In the genomic region with DNA sequence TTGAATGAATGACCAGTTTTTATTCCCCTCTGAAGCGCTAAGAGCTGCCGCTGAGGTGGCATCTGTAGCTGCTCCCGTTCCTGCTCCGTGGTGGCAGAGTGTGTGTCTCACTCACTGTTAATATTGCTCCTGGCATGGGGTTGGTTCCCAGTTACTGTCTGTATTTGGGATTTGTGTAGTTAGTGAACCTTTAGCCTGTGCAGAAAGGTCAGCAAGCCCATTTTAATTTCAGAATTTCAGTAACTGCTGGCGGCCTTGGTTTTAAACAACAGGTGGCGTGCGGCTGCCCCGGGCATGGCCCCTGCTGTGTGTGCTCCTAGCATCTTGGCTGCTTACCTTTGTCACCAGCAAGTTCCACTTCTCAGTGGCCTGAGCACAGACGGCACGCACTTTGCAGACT, we compare ENCODE assay signal across 25 cellular contexts. TPM values are rescaled to one million over a fixed set of nuclear protein-coding genes. Genes with fewer than 3 reads are reported as not detected.
A peak's percentile ranks its signal among the peaks of the same experiment; 100 is the strongest.
DNase-seq lines count a peak whose midpoint lies in the region; ATAC-seq, FAIRE-seq and TF ChIP-seq lines count a peak whose summit lies in the region.
"Had no signal": no experiment of that assay in that cellular context is flagged by ENCODE, and none has a peak within 500 bp of the region (broad histone marks: within the 10 kb centered on the region; RNA-seq: fewer than 3 reads in every experiment).

No MANE protein-coding gene starts in this region.

- H3K4me2 ChIP-seq in HepG2 (ENCODE audit: low read depth, low read length), result no peak overlapping the region
- H3K4me2 ChIP-seq: BLaER1 had no signal

- H3K4me1 Mint-ChIP-seq in central memory CD8-positive, alpha-beta T cell, result peaks cover 47% of the 10 kb centered on the region

- no peak for TF ChIP-seq POLR2A in HepG2 (IDR thresholded peaks at IDR 0.05; ENCODE audit: insufficient read depth in 1 of 2, low read depth in 2 of 2, low read length in 2 of 2)

- TF ChIP-seq RAD21 in liver (IDR thresholded peaks at IDR 0.05), result peak; percentile 32 to 41
- no peak for TF ChIP-seq RAD21 in HepG2 (CRISPR knock-in tag; IDR thresholded peaks at IDR 0.05)

- H3K36me3 ChIP-seq in liver (ENCODE audit: control insufficient read depth in 4 of 4, insufficient read depth in 3 of 4, low read depth in 1 of 4, low read length in 3 of 4), result peaks cover 16 to 52% (median 45%) of the 10 kb centered on the region in 4 donors
- peaks cover 57 to 87% of the 10 kb centered on the region in 2 experiments for H3K36me3 ChIP-seq in HepG2 (replicated peaks in 1 of 2; ENCODE audit: control insufficient read depth in 1 of 2, insufficient read depth in 2 of 2, low read length in 2 of 2)
- peaks cover 14 to 85% of the 10 kb centered on the region in 2 donors for H3K36me3 ChIP-seq in psoas muscle (ENCODE audit: insufficient read depth in 1 of 2, low read depth in 1 of 2)

- H3K27ac ChIP-seq in liver (ENCODE audit: low read depth in 1 of 2, low read length in 2 of 2) (peak overlapping the region; percentile 32 to 64), HepG2 (ENCODE audit: extremely low read length, insufficient read depth, low read length) (no peak overlapping the region), psoas muscle (peak overlapping the region; percentile 38)
- H3K27ac ChIP-seq: BLaER1, HL-60, RWPE1 had no signal

- H3K4me3 Mint-ChIP-seq in central memory CD8-positive, alpha-beta T cell, result no peak overlapping the region
- H3K4me3 Mint-ChIP-seq: CD4-positive, alpha-beta T cell; HFFc6 had no signal

- no peaks in the 10 kb centered on the region for H3K9me3 Mint-ChIP-seq in central memory CD8-positive, alpha-beta T cell
- H3K9me3 Mint-ChIP-seq: CD4-positive, alpha-beta T cell; HFFc6 had no signal

- no peaks in the 10 kb centered on the region for H3K9me3 ChIP-seq in liver (ENCODE audit: control insufficient read depth in 4 of 4, low read length in 3 of 4)
- H3K9me3 ChIP-seq in HepG2 (ENCODE audit: low read length), result no peaks in the 10 kb centered on the region
- H3K9me3 ChIP-seq in psoas muscle, result no peaks in the 10 kb centered on the region
- H3K9me3 ChIP-seq: BLaER1, HAP-1 had no signal

- TF ChIP-seq EP300 in HepG2 (IDR thresholded peaks at IDR 0.05; ENCODE audit: low read depth in 2 of 2, low read length in 2 of 2) (no peak), HepG2 (CRISPR knock-in tag; IDR thresholded peaks at IDR 0.05; ENCODE audit: borderline replicate concordance) (no peak)

- intact Hi-C loops in HepG2 (cut with micrococcal nuclease; ENCODE audit: unreplicated experiment) (no loop called here), psoas muscle (cut with DNase I) (no loop called here)

- WGBS in liver, result 44% methylated on average over 10 of the region's 10 CpGs
- 96% methylated on average over 10 of the region's 10 CpGs for WGBS in HepG2 (ENCODE audit: low lambda C conversion rate)
- 55 to 88% (median 75%) methylated on average over 10 of the region's 10 CpGs for WGBS in psoas muscle, 3 donors

- H3K4me3 ChIP-seq in liver (ENCODE audit: low read depth in 1 of 3, low read length in 3 of 3) (no peak overlapping the region), HepG2 (replicated peaks in 1 of 3; ENCODE audit: insufficient read depth in 1 of 3, low read depth in 2 of 3, low read length in 3 of 3) (no peak overlapping the region), psoas muscle (no peak overlapping the region)
- H3K4me3 ChIP-seq: BLaER1, HAP-1 had no signal

- H3K27me3 Mint-ChIP-seq in central memory CD8-positive, alpha-beta T cell, result no peaks in the 10 kb centered on the region
- H3K27me3 Mint-ChIP-seq: CD4-positive, alpha-beta T cell had no signal

- no peak for FAIRE-seq in HepG2 (lab: Jason Lieb, UNC)
- FAIRE-seq: A204.1, D721Med had no signal

- no peak overlapping the region for H2AFZ ChIP-seq in HepG2 (ENCODE audit: low read length)

- H3K4me1 ChIP-seq in liver (ENCODE audit: control insufficient read depth in 4 of 4, insufficient read depth in 4 of 4, low read length in 3 of 4) (peaks cover 0 to 18% (median 8%) of the 10 kb centered on the region in 4 donors), HepG2 (ENCODE audit: insufficient read depth, low read length) (peaks cover 8% of the 10 kb centered on the region), psoas muscle (peaks cover 18% of the 10 kb centered on the region)
- H3K4me1 ChIP-seq: HAP-1 had no signal

- peak overlapping the region; percentile 15 to 52 for H3K9ac ChIP-seq in liver (ENCODE audit: low read depth in 1 of 2, low read length in 2 of 2)
- H3K9ac ChIP-seq in HepG2 (ENCODE audit: insufficient read depth, low read depth, low read length), result no peak overlapping the region
- H3K9ac ChIP-seq: BLaER1 had no signal

- H3K79me2 ChIP-seq in HepG2 (ENCODE audit: insufficient read depth, low read length), result no peaks in the 10 kb centered on the region

- H3K27me3 ChIP-seq in liver (ENCODE audit: control insufficient read depth in 4 of 4, insufficient read depth in 4 of 4, low read length in 3 of 4) (no peaks in the 10 kb centered on the region), HepG2 (ENCODE audit: control insufficient read depth in 1 of 2, insufficient read depth in 2 of 2, low read length in 2 of 2) (no peaks in the 10 kb centered on the region), psoas muscle (ENCODE audit: insufficient read depth in 3 of 3, low read length in 2 of 3) (no peaks in the 10 kb centered on the region)
- H3K27me3 ChIP-seq: BLaER1 had no signal

- in situ Hi-C loops in HepG2 (cut with HindIII; ENCODE audit: extremely low pct_ligation_motif_present, low pct_unique_long_range_greater_than_20kb), result no loop called here

- H3K36me3 Mint-ChIP-seq in central memory CD8-positive, alpha-beta T cell (ENCODE audit: insufficient read depth), result peaks cover 65% of the 10 kb centered on the region

- ATAC-seq in HepG2 (no peak), psoas muscle (no peak)
- no peak for ATAC-seq in central memory CD8-positive, alpha-beta T cell (replicated peaks; ENCODE audit: extremely low read depth, poor library complexity, severe bottlenecking)
- ATAC-seq: Panc1 had no signal

- no TSS peak for BruUV-seq in HepG2 (replicated peaks; lab: Mats Ljungman, UMichigan)

- DNase-seq in HepG2 (ENCODE audit: low spot score) (no peak), psoas muscle (no peak), glomerular visceral epithelial cell (ENCODE audit: extremely low spot score) (no peak), NCI-H2227 (lab: John Stamatoyannopoulos, UW; ENCODE audit: unreplicated experiment) (no peak)
- no peak for DNase-seq in central memory CD8-positive, alpha-beta T cell (ENCODE audit: low spot score in 2 of 2)
- DNase-seq in stimulated activated naive CD4-positive, alpha-beta T cell (lab: John Stamatoyannopoulos, UW), result no peak
- DNase-seq: CD4-positive, alpha-beta T cell; GOT3; HFFc6; Kasumi-1; MV-4-11; NCI-H1105; NCI-H2029; NCI-H2227 treated with DMSO at 0.1 percent for 48 hours; NCI-H526 treated with DMSO at 0.1 percent for 48 hours; SHP77 had no signal

- POLR2A ChIA-PET in HepG2 (lab: Yijun Ruan, JAX), result no interaction called here

- CTCF ChIA-PET in HepG2 (lab: Yijun Ruan, JAX; ENCODE audit: low intra/inter-chr PET ratio, low total read pairs), result no interaction called here

- no peaks in the 10 kb centered on the region; the same call in 1 of the 2 replicates for H4K20me1 ChIP-seq in HepG2 (ENCODE audit: insufficient read depth, low read length)

- TF ChIP-seq CTCF in liver (IDR thresholded peaks at IDR 0.05; ENCODE audit: low read depth, low read length, missing input control) (no peak), HepG2 (CRISPR knock-in tag; IDR thresholded peaks at IDR 0.05) (no peak), psoas muscle (IDR thresholded peaks at IDR 0.05) (no peak)

- peak overlapping the region; percentile 38 for H3K27ac Mint-ChIP-seq in central memory CD8-positive, alpha-beta T cell (ENCODE audit: low read depth)
- H3K27ac Mint-ChIP-seq: CD4-positive, alpha-beta T cell; HFFc6 had no signal

TF ChIP-seq in liver, 16 proteins besides CTCF, POLR2A, EP300 and RAD21 (continues in another document):
- TF ChIP-seq HNF4G (IDR thresholded peaks at IDR 0.05) (peak; percentile 7), RXRA (IDR thresholded peaks at IDR 0.05) (peak; percentile 50 to 66)
- TF ChIP-seq, protein P1, sequence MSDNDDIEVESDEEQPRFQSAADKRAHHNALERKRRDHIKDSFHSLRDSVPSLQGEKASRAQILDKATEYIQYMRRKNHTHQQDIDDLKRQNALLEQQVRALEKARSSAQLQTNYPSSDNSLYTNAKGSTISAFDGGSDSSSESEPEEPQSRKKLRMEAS (IDR thresholded peaks at IDR 0.05), result no peak

TF ChIP-seq in HepG2, 621 proteins besides CTCF, POLR2A, EP300 and RAD21 (continues in another document):
- no peak for TF ChIP-seq HNRNPH1 (optimal IDR thresholded peaks at IDR 0.05; ENCODE audit: low read depth, low read length)
- TF ChIP-seq PRMT3 (CRISPR knock-in tag; IDR thresholded peaks at IDR 0.05; ENCODE audit: borderline replicate concordance, low read depth), result no peak
- no peak for TF ChIP-seq ZNF530 (CRISPR knock-in tag; IDR thresholded peaks at IDR 0.05; ENCODE audit: low read depth)
- TF ChIP-seq FLYWCH1 (CRISPR knock-in tag; IDR thresholded peaks at IDR 0.05), result no peak

RNA-seq across cellular contexts. Expression of gene SLC22A1, which starts 54.1 kb away (rescaled TPM):
- total RNA-seq in liver, result 100 to 1,000 TPM in 1 of 2 donors, under 1 TPM in 1; 0.79 to 407 TPM
- 1,000 to 10,000 TPM in 1 of 2 donors, 100 to 1,000 TPM in 1; 471 to 1,107 TPM for polyA plus RNA-seq in liver
- 0.32 and 0.80 TPM in 2 replicates for total RNA-seq in HepG2 (2016; rRNA removed; fragmentation: Illumina TruSeq; extraction: Trizol)
- 0.71 and 0.81 TPM in 2 replicates for total RNA-seq in HepG2 (2016; cell fraction: cytosol; rRNA removed; fragmentation: Illumina TruSeq; extraction: Trizol; ENCODE audit: low read depth)
- total RNA-seq in HepG2 (2016; cell fraction: insoluble cytoplasmic fraction; rRNA removed; fragmentation: Illumina TruSeq; extraction: Trizol), result 1.5 and 1.6 TPM in 2 replicates
- 1.0 and 1.9 TPM in 2 replicates for total RNA-seq in HepG2 (2016; cell fraction: membrane; rRNA removed; fragmentation: Illumina TruSeq; extraction: Trizol)
- 3.6 and 3.7 TPM in 2 replicates for total RNA-seq in HepG2 (2016; cell fraction: nucleus; rRNA removed; fragmentation: Illumina TruSeq; extraction: Trizol)
- polyA plus RNA-seq in HepG2 (2011; rRNA removed), result 0.82 and 0.87 TPM in 2 replicates
- polyA plus RNA-seq in HepG2 (2011; cell fraction: cytosol; rRNA removed), result 0.32 and 0.38 TPM in 2 replicates
- polyA plus RNA-seq in HepG2 (2011; cell fraction: nucleus; rRNA removed), result 3.3 and 4.4 TPM in 2 replicates
- polyA plus RNA-seq in HepG2 (2012), result 0.80 and 2.9 TPM in 2 replicates
- polyA plus RNA-seq in HepG2 (2016; cell fraction: cytosol; fragmentation: Illumina TruSeq; extraction: Trizol; ENCODE audit: low read depth), result 0.35 and 1.7 TPM in 2 replicates
- polyA plus RNA-seq in HepG2 (2016; cell fraction: insoluble cytoplasmic fraction; fragmentation: Illumina TruSeq; extraction: Trizol; ENCODE audit: low read depth), result 0.33 and 1.2 TPM in 2 replicates
- 0.64 and 1.2 TPM in 2 replicates for polyA plus RNA-seq in HepG2 (2016; cell fraction: membrane; fragmentation: Illumina TruSeq; extraction: Trizol; ENCODE audit: low read depth)
- 4.3 and 5.2 TPM in 2 replicates for polyA plus RNA-seq in HepG2 (2016; cell fraction: nucleus; fragmentation: Illumina TruSeq; extraction: Trizol; ENCODE audit: insufficient read depth, low read depth)
- polyA minus RNA-seq in HepG2 (2011; rRNA and poly(A)+ RNA removed; ENCODE audit: low replicate concordance), result 1.3 and 7.3 TPM in 2 replicates
- 0.40 TPM in 1 of 2 replicates, not detected in the other for polyA minus RNA-seq in HepG2 (2011; cell fraction: cytosol; rRNA and poly(A)+ RNA removed)
- polyA minus RNA-seq in HepG2 (2011; cell fraction: nucleus; rRNA and poly(A)+ RNA removed), result 7.7 and 8.6 TPM in 2 replicates
- total RNA-seq in psoas muscle, result 1 to 10 TPM in 3 of 4 donors, under 1 TPM in 1; 0.89 to 3.3 (median 2.3) TPM
- under 1 TPM; 0.17 to 0.45 (median 0.23) TPM for polyA plus RNA-seq in psoas muscle
- total RNA-seq: M059J had no signal
